Comparison of ENCODE assay signal across 8 cellular contexts in the genomic region with DNA sequence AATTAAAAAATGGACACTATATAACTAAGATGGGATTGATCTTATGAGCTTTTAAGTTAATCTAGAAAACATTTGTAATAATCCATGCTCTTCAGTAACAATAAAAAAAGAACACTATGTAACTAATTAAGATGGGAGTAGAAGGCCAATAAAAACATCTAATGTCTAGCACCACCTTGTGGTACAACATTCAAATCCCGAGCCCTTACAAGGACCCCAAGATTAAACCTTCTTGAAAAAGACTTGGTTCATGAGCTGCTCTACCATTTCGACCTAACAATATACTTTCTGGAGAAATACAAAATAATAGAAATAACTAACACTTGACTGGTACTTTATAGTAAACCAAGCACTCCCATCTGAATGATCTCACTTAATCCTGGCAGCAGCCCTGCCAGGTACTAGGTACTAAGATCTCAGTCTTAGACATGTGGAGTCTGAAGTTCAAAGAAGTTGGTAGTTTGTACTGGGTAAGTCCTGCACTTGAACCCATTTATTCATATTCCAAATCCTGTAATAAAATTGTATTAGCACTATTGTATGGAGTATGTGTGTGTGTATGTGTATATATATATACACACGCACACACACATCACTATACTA. TPM values are rescaled to one million over a fixed set of nuclear protein-coding genes. Genes with fewer than 3 reads are reported as not detected.
DNase-seq lines count a peak whose midpoint lies in the region; ATAC-seq and TF ChIP-seq lines count a peak whose summit lies in the region.

No MANE protein-coding gene starts in this region.

- CTCF ChIA-PET in WTC11 (lab: Charles Lee) = interaction anchor here (0.5 to 2.2 kb wide), 45 partner anchors 14 to 354 kb away, joined by 3 to 76 read pairs (median 4); a partner anchor contains a TSS

- ATAC-seq in WTC11 = peak; percentile 69

- H3K27me3 Mint-ChIP-seq in WTC11 (ENCODE audit: low read depth) (no peaks in the 10 kb centered on the region), glutamatergic neuron (ENCODE audit: unreplicated experiment) (no peaks in the 10 kb centered on the region)

- H3K36me3 Mint-ChIP-seq in WTC11 = peaks cover 3% of the 10 kb centered on the region
- H3K36me3 Mint-ChIP-seq in glutamatergic neuron (ENCODE audit: unreplicated experiment) = no peaks in the 10 kb centered on the region

- DNase-seq in Caki2 (ENCODE audit: low read depth) (peak; percentile 30), GM20000 (ENCODE audit: low spot score) (peak; percentile 50), NCI-H1694 treated with DMSO at 0.1 percent for 48 hours (lab: John Stamatoyannopoulos, UW) (peak; percentile 37), WTC11 (ENCODE audit: low spot score) (no peak), glutamatergic neuron (no peak), renal cortical epithelial cell (ENCODE audit: low read depth) (peak; percentile 77), mesenteric fat pad (ENCODE audit: low spot score) (no peak), T1000 (lab: John Stamatoyannopoulos, UW) (no peak)

- no peaks in the 10 kb centered on the region for H3K4me1 Mint-ChIP-seq in WTC11
- no peaks in the 10 kb centered on the region for H3K4me1 Mint-ChIP-seq in glutamatergic neuron (ENCODE audit: low read depth, unreplicated experiment)

- POLR2A ChIA-PET in WTC11 (lab: Charles Lee) = interaction anchor here (0.6 kb wide), 1 partner anchor 146 kb away, joined by 3 read pairs; no protein-coding TSS in a partner anchor

- no peak overlapping the region for H3K4me3 Mint-ChIP-seq in WTC11
- no peak overlapping the region for H3K4me3 Mint-ChIP-seq in glutamatergic neuron (ENCODE audit: unreplicated experiment)

- TF ChIP-seq CTCF in GM20000 (IDR thresholded peaks at IDR 0.05; ENCODE audit: extremely low read depth, missing control alignments) (peak; percentile 42), WTC11 (IDR thresholded peaks at IDR 0.05) (no peak), glutamatergic neuron (IDR thresholded peaks at IDR 0.05; ENCODE audit: partially characterized antibody, unreplicated experiment) (peak; percentile 65)

- in situ Hi-C loops in Caki2 (cut with HindIII; ENCODE audit: low pct_unique_long_range_greater_than_20kb, low sequenced_read_pairs) = no loop called here

- H3K27ac Mint-ChIP-seq in WTC11 (no peak overlapping the region), glutamatergic neuron (ENCODE audit: unreplicated experiment) (no peak overlapping the region)

- H3K9me3 Mint-ChIP-seq in WTC11 (no peaks in the 10 kb centered on the region), glutamatergic neuron (ENCODE audit: unreplicated experiment) (peaks cover 1% of the 10 kb centered on the region)

TF ChIP-seq in WTC11, 78 proteins besides CTCF, POLR2A, EP300 and RAD21:
- TF ChIP-seq ZNF671 (CRISPR knock-in tag; IDR thresholded peaks at IDR 0.05) (no peak), TP53 (CRISPR knock-in tag; IDR thresholded peaks at IDR 0.05) (no peak), NFATC4 (CRISPR knock-in tag; IDR thresholded peaks at IDR 0.05) (no peak), NFYB (CRISPR knock-in tag; conservative IDR thresholded peaks at IDR 0.05; ENCODE audit: low read depth) (no peak), ZNF138 (CRISPR knock-in tag; conservative IDR thresholded peaks at IDR 0.05) (no peak), CREM (CRISPR knock-in tag; IDR thresholded peaks at IDR 0.05) (no peak), SMAD3 (CRISPR knock-in tag; IDR thresholded peaks at IDR 0.05; ENCODE audit: borderline replicate concordance) (no peak), NR3C1 (CRISPR knock-in tag; conservative IDR thresholded peaks at IDR 0.05; ENCODE audit: low read depth) (no peak), ATF1 (CRISPR knock-in tag; IDR thresholded peaks at IDR 0.05) (no peak), MYBL2 (CRISPR knock-in tag; IDR thresholded peaks at IDR 0.05) (no peak), ZNF317 (CRISPR knock-in tag; IDR thresholded peaks at IDR 0.05; ENCODE audit: borderline replicate concordance, low read depth) (no peak)
- TF ChIP-seq, protein P1, sequence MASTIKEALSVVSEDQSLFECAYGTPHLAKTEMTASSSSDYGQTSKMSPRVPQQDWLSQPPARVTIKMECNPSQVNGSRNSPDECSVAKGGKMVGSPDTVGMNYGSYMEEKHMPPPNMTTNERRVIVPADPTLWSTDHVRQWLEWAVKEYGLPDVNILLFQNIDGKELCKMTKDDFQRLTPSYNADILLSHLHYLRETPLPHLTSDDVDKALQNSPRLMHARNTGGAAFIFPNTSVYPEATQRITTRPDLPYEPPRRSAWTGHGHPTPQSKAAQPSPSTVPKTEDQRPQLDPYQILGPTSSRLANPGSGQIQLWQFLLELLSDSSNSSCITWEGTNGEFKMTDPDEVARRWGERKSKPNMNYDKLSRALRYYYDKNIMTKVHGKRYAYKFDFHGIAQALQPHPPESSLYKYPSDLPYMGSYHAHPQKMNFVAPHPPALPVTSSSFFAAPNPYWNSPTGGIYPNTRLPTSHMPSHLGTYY (CRISPR knock-in tag; IDR thresholded peaks at IDR 0.05) = no peak
- TF ChIP-seq, protein P2, sequence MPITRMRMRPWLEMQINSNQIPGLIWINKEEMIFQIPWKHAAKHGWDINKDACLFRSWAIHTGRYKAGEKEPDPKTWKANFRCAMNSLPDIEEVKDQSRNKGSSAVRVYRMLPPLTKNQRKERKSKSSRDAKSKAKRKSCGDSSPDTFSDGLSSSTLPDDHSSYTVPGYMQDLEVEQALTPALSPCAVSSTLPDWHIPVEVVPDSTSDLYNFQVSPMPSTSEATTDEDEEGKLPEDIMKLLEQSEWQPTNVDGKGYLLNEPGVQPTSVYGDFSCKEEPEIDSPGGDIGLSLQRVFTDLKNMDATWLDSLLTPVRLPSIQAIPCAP (CRISPR knock-in tag; IDR thresholded peaks at IDR 0.05) = no peak
TF ChIP-seq in WTC11: peak in this region for 0.

RNA-seq across cellular contexts. Expression of a gene that starts 21.8 kb away (rescaled TPM):
- 11.2 and 14.2 TPM in 2 replicates for total RNA-seq in Caki2 (2014; rRNA removed; shearing (Covaris generic); ENCODE audit: low replicate concordance)
- total RNA-seq in WTC11 (2021) (13.7 to 18.2 TPM (median 17.5 TPM) in 3 replicates), glutamatergic neuron (ENCODE audit: unreplicated experiment) (25.9 TPM), renal cortical epithelial cell (22.4 and 30.4 TPM in 2 replicates), mesenteric fat pad (12.1 TPM)

RNA-seq across cellular contexts. Expression of a gene that starts 21.8 kb away (rescaled TPM):
- 7.4 and 8.1 TPM in 2 replicates for total RNA-seq in Caki2 (2014; rRNA removed; shearing (Covaris generic); ENCODE audit: low replicate concordance)
- total RNA-seq in WTC11 (2021) (23.9 to 26.1 TPM (median 25.4 TPM) in 3 replicates), glutamatergic neuron (ENCODE audit: unreplicated experiment) (43.9 TPM), renal cortical epithelial cell (22.8 and 45.3 TPM in 2 replicates), mesenteric fat pad (18.9 TPM)

Comparison
In these comparisons a context has a peak if more than half of its experiments do, and no peak if none do; other contexts are left out.
1. DNase-seq: peak in Caki2 (single experiment), GM20000 (single experiment), NCI-H1694 treated with DMSO at 0.1 percent for 48 hours (single experiment) and renal cortical epithelial cell (single experiment); none in WTC11 (single experiment), glutamatergic neuron (single experiment), mesenteric fat pad (single experiment) and T1000 (single experiment).